Comparison of ENCODE assay signal across 16 cellular contexts in genomic region chr12:56486694-56487093, GRCh38. TPM values are rescaled to one million over a fixed set of nuclear protein-coding genes. Genes with fewer than 3 reads are reported as not detected.
DNase-seq lines count a peak whose midpoint lies in the region; ATAC-seq, FAIRE-seq and TF ChIP-seq lines count a peak whose summit lies in the region.
"Had no signal": no experiment of that assay in that cellular context is flagged by ENCODE, and none has a peak within 500 bp of the region (broad histone marks: within the 10 kb centered on the region; RNA-seq: fewer than 3 reads in every experiment).

No MANE protein-coding gene starts in this region.

- ATAC-seq in natural killer cell (no peak), GM12878 (no peak), GM21381 (IDR thresholded peaks at IDR 0.05; ENCODE audit: unreplicated experiment) (no peak)
- no peak for ATAC-seq in natural killer cell treated with Interleukin-12 subunit alpha and Interleukin-12 subunit beta and Interleukin-15 and Interleukin-18, amount 100 ng/mL, for 72 hours

- TF ChIP-seq POLR2A in GM12878 (IDR thresholded peaks at IDR 0.05; ENCODE audit: low read depth, low read length) = no peak

- H3K27me3 Mint-ChIP-seq in natural killer cell (ENCODE audit: low read depth in 2 of 2) (peaks cover 18 to 24% of the 10 kb centered on the region in 2 donors), type B pancreatic cell (peaks cover 59% of the 10 kb centered on the region)
- H3K27me3 Mint-ChIP-seq in natural killer cell treated with Interleukin-12 subunit alpha and Interleukin-12 subunit beta and Interleukin-15 and Interleukin-18, amount 100 ng/mL, for 72 hours = peaks cover 23 to 32% of the 10 kb centered on the region in 2 donors

- no peak for TF ChIP-seq RAD21 in GM12878 (IDR thresholded peaks at IDR 0.05; ENCODE audit: insufficient read depth, low read depth, low read length)
- no peak for TF ChIP-seq RAD21 in liver (IDR thresholded peaks at IDR 0.05)

- in situ Hi-C loops in GM12878 (cut with MboI) = no loop called here

- H3K9ac ChIP-seq in GM12878 (ENCODE audit: control insufficient read depth, insufficient read depth, low read length) (no peak overlapping the region), liver (ENCODE audit: low read depth in 1 of 2, low read length in 2 of 2) (no peak overlapping the region)

- peaks cover 0 to 2% of the 10 kb centered on the region in 2 experiments; a peak in 2 of 4 replicates for H3K27me3 ChIP-seq in GM12878 (replicated peaks in 1 of 2; ENCODE audit: control insufficient read depth in 2 of 2, insufficient read depth in 2 of 2, low read length in 1 of 2)
- H3K27me3 ChIP-seq in liver (ENCODE audit: control insufficient read depth in 4 of 4, insufficient read depth in 4 of 4, low read length in 3 of 4) = no peaks in the 10 kb centered on the region

- H3K4me3 Mint-ChIP-seq in natural killer cell (peak overlapping the region; percentile 95), type B pancreatic cell (peak overlapping the region; percentile 93)
- H3K4me3 Mint-ChIP-seq in natural killer cell treated with Interleukin-12 subunit alpha and Interleukin-12 subunit beta and Interleukin-15 and Interleukin-18, amount 100 ng/mL, for 72 hours = no peak overlapping the region

- H3K9me3 Mint-ChIP-seq in natural killer cell (no peaks in the 10 kb centered on the region), type B pancreatic cell (peaks cover 5% of the 10 kb centered on the region)
- no peaks in the 10 kb centered on the region for H3K9me3 Mint-ChIP-seq in natural killer cell treated with Interleukin-12 subunit alpha and Interleukin-12 subunit beta and Interleukin-15 and Interleukin-18, amount 100 ng/mL, for 72 hours
- H3K9me3 Mint-ChIP-seq: activated CD4-positive, alpha-beta T cell treated with anti-CD3 and anti-CD28 coated beads, Interleukin-2, amount 10 ng/mL, durations not matched to agents 7 days and 5 days had no signal

- peaks cover 13 to 18% of the 10 kb centered on the region in 2 donors for H3K4me1 Mint-ChIP-seq in natural killer cell
- H3K4me1 Mint-ChIP-seq in natural killer cell treated with Interleukin-12 subunit alpha and Interleukin-12 subunit beta and Interleukin-15 and Interleukin-18, amount 100 ng/mL, for 72 hours (ENCODE audit: low read depth in 2 of 2) = peaks cover 12 to 16% of the 10 kb centered on the region in 2 donors
- H3K4me1 Mint-ChIP-seq in type B pancreatic cell (ENCODE audit: unreplicated experiment) = peaks cover 10% of the 10 kb centered on the region

- no peak overlapping the region for H3K27ac ChIP-seq in GM12878 (ENCODE audit: control insufficient read depth, insufficient read depth)
- H3K27ac ChIP-seq in liver (ENCODE audit: low read depth in 1 of 2, low read length in 2 of 2) = peak overlapping the region; percentile 78 to 81
- H3K27ac ChIP-seq in coronary artery = no peak overlapping the region
- H3K27ac ChIP-seq: hepatocyte, PC-9, SK-N-MC had no signal

- no peak overlapping the region for H3K4me2 ChIP-seq in GM12878 (ENCODE audit: control insufficient read depth, insufficient read depth)

- DNase-seq in natural killer cell = no peak
- no peak for DNase-seq in natural killer cell treated with Interleukin-12 subunit alpha and Interleukin-12 subunit beta and Interleukin-15 and Interleukin-18, amount 100 ng/mL, for 72 hours (ENCODE audit: low spot score)
- DNase-seq in GM12878 (ENCODE audit: low read depth, low spot score) = no peak
- DNase-seq in type B pancreatic cell (ENCODE audit: extremely low spot score, unreplicated experiment) = no peak
- no peak for DNase-seq in NK-92 (lab: John Stamatoyannopoulos, UW; ENCODE audit: unreplicated experiment)
- no peak for DNase-seq in coronary artery (ENCODE audit: low spot score)
- DNase-seq: activated CD4-positive, alpha-beta T cell treated with anti-CD3 and anti-CD28 coated beads, Interleukin-2, amount 10 ng/mL, durations not matched to agents 7 days and 5 days; activated naive CD8-positive, alpha-beta T cell treated with anti-CD3 and anti-CD28 coated beads, Interleukin-2, amount 10 ng/mL, durations not matched to agents 7 days and 5 days; activated T-cell treated with anti-CD3 and anti-CD28 coated beads for 4 hours; IMR-90; PC-9 had no signal

- CTCF ChIA-PET in GM12878 (lab: Yijun Ruan, JAX) = no interaction called here

- TF ChIP-seq EP300 in GM12878 (IDR thresholded peaks at IDR 0.05; ENCODE audit: borderline replicate concordance in 1 of 2, control insufficient read depth in 1 of 2, low read depth in 2 of 2, low read length in 2 of 2) = no peak

- H2AFZ ChIP-seq in GM12878 (ENCODE audit: control insufficient read depth, low read depth, low read length) = no peak overlapping the region

- RAD21 ChIA-PET in GM12878 (lab: Charles Lee; ENCODE audit: unreplicated experiment) = no interaction called here

- SMC1A ChIA-PET in GM12878 (lab: Charles Lee; ENCODE audit: uncharacterized antibody, unreplicated experiment) = no interaction called here

- H4K20me1 ChIP-seq in GM12878 (ENCODE audit: control insufficient read depth, insufficient read depth) = no peaks in the 10 kb centered on the region

- H3K36me3 Mint-ChIP-seq in natural killer cell (no peaks in the 10 kb centered on the region), type B pancreatic cell (peaks cover 4% of the 10 kb centered on the region)
- H3K36me3 Mint-ChIP-seq in natural killer cell treated with Interleukin-12 subunit alpha and Interleukin-12 subunit beta and Interleukin-15 and Interleukin-18, amount 100 ng/mL, for 72 hours = no peaks in the 10 kb centered on the region

- 99% methylated on average over 12 of the region's 12 CpGs for WGBS in GM12878 (ENCODE audit: insufficient coverage, insufficient replicate concordance, low lambda C conversion rate, missing lambda C conversion rate)
- WGBS in liver = 65% methylated on average over 12 of the region's 12 CpGs

- H3K36me3 ChIP-seq in GM12878 (ENCODE audit: control insufficient read depth in 2 of 2, insufficient read depth in 2 of 2, low read length in 1 of 2) = no peaks in the 10 kb centered on the region
- peaks cover 0 to 1% (median 0%) of the 10 kb centered on the region in 4 donors for H3K36me3 ChIP-seq in liver (ENCODE audit: control insufficient read depth in 4 of 4, insufficient read depth in 3 of 4, low read depth in 1 of 4, low read length in 3 of 4)

- H3K9me3 ChIP-seq in GM12878 (replicated peaks; ENCODE audit: control insufficient read depth, insufficient read depth, low read length) (no peaks in the 10 kb centered on the region), liver (ENCODE audit: control insufficient read depth in 4 of 4, low read length in 3 of 4) (no peaks in the 10 kb centered on the region)

- no peak overlapping the region for H3K27ac Mint-ChIP-seq in natural killer cell
- no peak overlapping the region for H3K27ac Mint-ChIP-seq in natural killer cell treated with Interleukin-12 subunit alpha and Interleukin-12 subunit beta and Interleukin-15 and Interleukin-18, amount 100 ng/mL, for 72 hours
- no peak overlapping the region for H3K27ac Mint-ChIP-seq in type B pancreatic cell
- H3K27ac Mint-ChIP-seq: activated CD4-positive, alpha-beta T cell treated with anti-CD3 and anti-CD28 coated beads, Interleukin-2, amount 10 ng/mL, durations not matched to agents 7 days and 5 days; activated naive CD8-positive, alpha-beta T cell treated with anti-CD3 and anti-CD28 coated beads, Interleukin-2, amount 10 ng/mL, durations not matched to agents 7 days and 5 days had no signal

- no peaks in the 10 kb centered on the region for H3K79me2 ChIP-seq in GM12878 (ENCODE audit: control insufficient read depth, insufficient read depth, low read length)
- H3K79me2 ChIP-seq: hepatocyte had no signal

- no peak for FAIRE-seq in GM12878 (lab: Jason Lieb, UNC)

- H3K4me3 ChIP-seq in GM12878 (no peak overlapping the region), liver (ENCODE audit: low read depth in 1 of 3, low read length in 3 of 3) (peak overlapping the region; percentile 54 to 60 (median 55)), coronary artery (no peak overlapping the region)

- no peak for TF ChIP-seq CTCF in natural killer cell (IDR thresholded peaks at IDR 0.05)
- no peak for TF ChIP-seq CTCF in GM12878 (IDR thresholded peaks at IDR 0.05 in 2 of 3, conservative IDR thresholded peaks at IDR 0.05 in 1 of 3; ENCODE audit: control insufficient read depth in 2 of 3, extremely low read depth in 1 of 3, insufficient read depth in 1 of 3, low read depth in 3 of 3, low read length in 3 of 3)
- TF ChIP-seq CTCF in liver (IDR thresholded peaks at IDR 0.05; ENCODE audit: low read depth, low read length, missing input control) = no peak
- TF ChIP-seq CTCF in type B pancreatic cell (conservative IDR thresholded peaks at IDR 0.05) = no peak
- TF ChIP-seq CTCF in coronary artery (IDR thresholded peaks at IDR 0.05) = no peak

- POLR2A ChIA-PET in GM12878 (lab: Charles Lee) = no interaction called here

- intact Hi-C loops in natural killer cell (cut with micrococcal nuclease) = no loop called here
- intact Hi-C loops in GM12878 (cut with micrococcal nuclease; ENCODE audit: unreplicated experiment) = no loop called here

- H3K4me1 ChIP-seq in GM12878 (ENCODE audit: control insufficient read depth, insufficient read depth, low read length) = peaks cover 4% of the 10 kb centered on the region; the same call in 1 of the 2 replicates
- H3K4me1 ChIP-seq in liver (ENCODE audit: control insufficient read depth in 4 of 4, insufficient read depth in 4 of 4, low read length in 3 of 4) = peaks cover 0 to 47% (median 28%) of the 10 kb centered on the region in 4 donors

- no TSS peak for BruUV-seq in GM12878 (replicated peaks; lab: Mats Ljungman, UMichigan)

RNA-seq across cellular contexts. Expression of gene GLS2, which starts 1.3 kb away (rescaled TPM):
- total RNA-seq in natural killer cell (1 to 10 TPM; 1.2 to 1.6 (median 1.6) TPM), GM12878 (2014; rRNA removed) (4.1 and 4.6 TPM in 2 replicates), GM12878 (2014; rRNA removed; fragmentation: Illumina TruSeq; extraction: Trizol) (3.1 TPM in 2 replicates), GM12878 (2021) (3.4 and 3.7 TPM in 2 replicates), liver (10 to 100 TPM; 42.2 to 53.8 TPM), type B pancreatic cell (ENCODE audit: low replicate concordance) (6.7 and 7.0 TPM in 2 replicates)
- total RNA-seq in natural killer cell treated with Interleukin-12 subunit alpha and Interleukin-12 subunit beta and Interleukin-15 and Interleukin-18, amount 100 ng/mL, for 72 hours = under 1 TPM in 1 of 2 donors, not detected in 1; 0.17 TPM
- total RNA-seq in GM12878 (2013; cell fraction: nucleolus; rRNA removed) = 5.2 and 6.4 TPM in 2 replicates
- polyA plus RNA-seq in GM12878 (2011; ENCODE audit: low read depth) = 1.6 TPM
- polyA plus RNA-seq in GM12878 (2011; rRNA removed) (2.1 and 2.4 TPM in 2 replicates), GM12878 (2014; fragmentation: Illumina TruSeq; extraction: Trizol) (2.6 and 3.1 TPM in 2 replicates), GM12878 (2014; fragmentation: Nextera tagmentation; extraction: Ambion mirVana) (1 to 10 TPM in 1 of 2 experiments, under 1 TPM in 1; 0.64 to 1.4 TPM), GM12878 (2014; rRNA removed) (3.8 and 4.9 TPM in 2 replicates), GM12878 (2016; fragmentation: Nextera tagmentation; extraction: Ambion mirVana) (1 to 10 TPM; 5.2 to 6.4 TPM), liver (10 to 100 TPM; 28.0 to 53.7 TPM)
- polyA plus RNA-seq in GM12878 (2011; cell fraction: cytosol; rRNA removed) = 3.1 and 3.8 TPM in 2 replicates
- polyA plus RNA-seq in GM12878 (2011; cell fraction: nucleus; rRNA removed) = 6.5 and 7.2 TPM in 2 replicates
- 2.9 and 3.4 TPM in 2 replicates for polyA plus RNA-seq in GM12878 (2012)
- polyA minus RNA-seq in GM12878 (2011; rRNA and poly(A)+ RNA removed) = 2.0 and 3.3 TPM in 2 replicates
- polyA minus RNA-seq in GM12878 (2011; cell fraction: cytosol; rRNA and poly(A)+ RNA removed) = 0.83 and 2.1 TPM in 2 replicates
- 1.2 and 1.3 TPM in 2 replicates for polyA minus RNA-seq in GM12878 (2011; cell fraction: nucleus; rRNA and poly(A)+ RNA removed)

RNA-seq across cellular contexts. Expression of gene SPRYD4, which starts 18.3 kb away (rescaled TPM):
- total RNA-seq in natural killer cell = 1 to 10 TPM; 5.6 to 6.2 (median 5.6) TPM
- 1 to 10 TPM; 2.8 to 6.9 TPM for total RNA-seq in natural killer cell treated with Interleukin-12 subunit alpha and Interleukin-12 subunit beta and Interleukin-15 and Interleukin-18, amount 100 ng/mL, for 72 hours
- total RNA-seq in GM12878 (2013; cell fraction: nucleolus; rRNA removed) = 21.2 and 23.3 TPM in 2 replicates
- total RNA-seq in GM12878 (2014; rRNA removed) = 4.1 and 4.4 TPM in 2 replicates
- total RNA-seq in GM12878 (2014; rRNA removed; fragmentation: Illumina TruSeq; extraction: Trizol) = 4.2 and 4.7 TPM in 2 replicates
- total RNA-seq in GM12878 (2021) = 4.3 and 5.0 TPM in 2 replicates
- 2.7 TPM for polyA plus RNA-seq in GM12878 (2011; ENCODE audit: low read depth)
- polyA plus RNA-seq in GM12878 (2011; rRNA removed) = 5.4 and 5.9 TPM in 2 replicates
- polyA plus RNA-seq in GM12878 (2011; cell fraction: cytosol; rRNA removed) = 5.2 and 5.4 TPM in 2 replicates
- 6.5 and 6.8 TPM in 2 replicates for polyA plus RNA-seq in GM12878 (2011; cell fraction: nucleus; rRNA removed)
- 2.6 and 3.6 TPM in 2 replicates for polyA plus RNA-seq in GM12878 (2012)
- polyA plus RNA-seq in GM12878 (2014; fragmentation: Illumina TruSeq; extraction: Trizol) = 4.7 and 5.0 TPM in 2 replicates
- 1 to 10 TPM; 4.8 to 6.0 TPM for polyA plus RNA-seq in GM12878 (2014; fragmentation: Nextera tagmentation; extraction: Ambion mirVana)
- 4.7 and 5.5 TPM in 2 replicates for polyA plus RNA-seq in GM12878 (2014; rRNA removed)
- polyA plus RNA-seq in GM12878 (2016; fragmentation: Nextera tagmentation; extraction: Ambion mirVana) = 1 to 10 TPM; 5.3 to 6.0 TPM
- 8.6 and 10.6 TPM in 2 replicates for polyA minus RNA-seq in GM12878 (2011; rRNA and poly(A)+ RNA removed)
- polyA minus RNA-seq in GM12878 (2011; cell fraction: cytosol; rRNA and poly(A)+ RNA removed) = 1.1 and 1.2 TPM in 2 replicates
- 7.0 and 11.4 TPM in 2 replicates for polyA minus RNA-seq in GM12878 (2011; cell fraction: nucleus; rRNA and poly(A)+ RNA removed)
- 1 to 10 TPM; 3.8 to 7.6 TPM for total RNA-seq in liver
- 10 to 100 TPM in 1 of 2 donors, 1 to 10 TPM in 1; 7.7 to 13.0 TPM for polyA plus RNA-seq in liver
- total RNA-seq in type B pancreatic cell (ENCODE audit: low replicate concordance) = 3.7 and 4.8 TPM in 2 replicates

RNA-seq across cellular contexts. Expression of gene MIP, which starts 32.2 kb away (rescaled TPM):
- total RNA-seq in natural killer cell = not detected
- total RNA-seq in natural killer cell treated with Interleukin-12 subunit alpha and Interleukin-12 subunit beta and Interleukin-15 and Interleukin-18, amount 100 ng/mL, for 72 hours = under 1 TPM in 1 of 2 donors, not detected in 1; 0.75 TPM
- total RNA-seq in GM12878 (2013; cell fraction: nucleolus; rRNA removed) = not detected in 2 replicates
- total RNA-seq in GM12878 (2014; rRNA removed) = 0.05 TPM in 1 of 2 replicates, not detected in the other
- not detected in 2 replicates for total RNA-seq in GM12878 (2014; rRNA removed; fragmentation: Illumina TruSeq; extraction: Trizol)
- total RNA-seq in GM12878 (2021) = 0.15 TPM in 1 of 2 replicates, not detected in the other
- polyA plus RNA-seq in GM12878 (2011; ENCODE audit: low read depth) = not detected
- polyA plus RNA-seq in GM12878 (2011; rRNA removed) = 0.04 TPM in 1 of 2 replicates, not detected in the other
- polyA plus RNA-seq in GM12878 (2011; cell fraction: cytosol; rRNA removed) = 0.07 TPM in 1 of 2 replicates, not detected in the other
- polyA plus RNA-seq in GM12878 (2011; cell fraction: nucleus; rRNA removed) = 0.22 TPM in 1 of 2 replicates, not detected in the other
- polyA plus RNA-seq in GM12878 (2012) = 0.04 and 0.09 TPM in 2 replicates
- 0.07 TPM in 1 of 2 replicates, not detected in the other for polyA plus RNA-seq in GM12878 (2014; fragmentation: Illumina TruSeq; extraction: Trizol)
- under 1 TPM; 0.11 TPM for polyA plus RNA-seq in GM12878 (2014; fragmentation: Nextera tagmentation; extraction: Ambion mirVana)
- polyA plus RNA-seq in GM12878 (2014; rRNA removed) = not detected in 2 replicates
- under 1 TPM; 0.15 to 0.18 TPM for polyA plus RNA-seq in GM12878 (2016; fragmentation: Nextera tagmentation; extraction: Ambion mirVana)
- not detected in 2 replicates for polyA minus RNA-seq in GM12878 (2011; rRNA and poly(A)+ RNA removed)
- not detected in 2 replicates for polyA minus RNA-seq in GM12878 (2011; cell fraction: cytosol; rRNA and poly(A)+ RNA removed)
- not detected in 2 replicates for polyA minus RNA-seq in GM12878 (2011; cell fraction: nucleus; rRNA and poly(A)+ RNA removed)
- total RNA-seq in liver = under 1 TPM; 0.09 to 0.50 TPM
- under 1 TPM; 0.28 to 0.60 TPM for polyA plus RNA-seq in liver
- total RNA-seq in type B pancreatic cell (ENCODE audit: low replicate concordance) = not detected in 2 replicates
- total RNA-seq: activated CD4-positive, alpha-beta T cell treated with anti-CD3 and anti-CD28 coated beads, Interleukin-2, amount 10 ng/mL, durations not matched to agents 7 days and 5 days; activated naive CD8-positive, alpha-beta T cell treated with anti-CD3 and anti-CD28 coated beads, Interleukin-2, amount 10 ng/mL, durations not matched to agents 7 days and 5 days; hepatocyte; IMR-90; lower leg skin; PC-9 had no signal
- polyA plus RNA-seq: hepatocyte, IMR-90 had no signal

RNA-seq across cellular contexts. Expression of gene RBMS2, which starts 34.9 kb away (rescaled TPM):
- total RNA-seq in natural killer cell (10 to 100 TPM; 10.8 to 16.5 (median 15.6) TPM), GM12878 (2014; rRNA removed) (1.5 and 1.6 TPM in 2 replicates), GM12878 (2014; rRNA removed; fragmentation: Illumina TruSeq; extraction: Trizol) (2.1 and 2.2 TPM in 2 replicates), GM12878 (2021) (7.1 and 7.2 TPM in 2 replicates), liver (1 to 10 TPM; 2.3 to 3.8 TPM), type B pancreatic cell (ENCODE audit: low replicate concordance) (42.7 and 45.9 TPM in 2 replicates)
- 1 to 10 TPM; 1.5 to 2.9 TPM for total RNA-seq in natural killer cell treated with Interleukin-12 subunit alpha and Interleukin-12 subunit beta and Interleukin-15 and Interleukin-18, amount 100 ng/mL, for 72 hours
- total RNA-seq in GM12878 (2013; cell fraction: nucleolus; rRNA removed) = 3.9 and 4.8 TPM in 2 replicates
- polyA plus RNA-seq in GM12878 (2011; ENCODE audit: low read depth) = 1.3 TPM
- polyA plus RNA-seq in GM12878 (2011; rRNA removed) (0.40 and 0.56 TPM in 2 replicates), GM12878 (2014; fragmentation: Illumina TruSeq; extraction: Trizol) (5.6 and 6.0 TPM in 2 replicates), GM12878 (2014; fragmentation: Nextera tagmentation; extraction: Ambion mirVana) (1 to 10 TPM in 1 of 2 experiments, under 1 TPM in 1; 0.90 to 1.1 TPM), GM12878 (2014; rRNA removed) (3.1 and 3.9 TPM in 2 replicates), GM12878 (2016; fragmentation: Nextera tagmentation; extraction: Ambion mirVana) (1 to 10 TPM; 2.7 to 3.2 TPM), liver (1 to 10 TPM; 1.2 to 1.3 TPM)
- polyA plus RNA-seq in GM12878 (2011; cell fraction: cytosol; rRNA removed) = 0.46 and 0.59 TPM in 2 replicates
- 0.43 and 0.48 TPM in 2 replicates for polyA plus RNA-seq in GM12878 (2011; cell fraction: nucleus; rRNA removed)
- 2.2 and 6.9 TPM in 2 replicates for polyA plus RNA-seq in GM12878 (2012)
- 3.2 and 20.0 TPM in 2 replicates for polyA minus RNA-seq in GM12878 (2011; rRNA and poly(A)+ RNA removed)
- polyA minus RNA-seq in GM12878 (2011; cell fraction: cytosol; rRNA and poly(A)+ RNA removed) = 0.53 and 1.1 TPM in 2 replicates
- 0.19 and 0.36 TPM in 2 replicates for polyA minus RNA-seq in GM12878 (2011; cell fraction: nucleus; rRNA and poly(A)+ RNA removed)

RNA-seq across cellular contexts. Expression of gene TIMELESS, which starts 37.5 kb away (rescaled TPM):
- total RNA-seq in natural killer cell (10 to 100 TPM; 11.1 to 12.3 (median 11.7) TPM), GM12878 (2014; rRNA removed) (34.3 and 36.4 TPM in 2 replicates), GM12878 (2014; rRNA removed; fragmentation: Illumina TruSeq; extraction: Trizol) (20.2 and 21.2 TPM in 2 replicates), GM12878 (2021) (42.0 and 45.9 TPM in 2 replicates), liver (10 to 100 TPM; 12.9 to 17.6 TPM), type B pancreatic cell (ENCODE audit: low replicate concordance) (23.0 and 57.4 TPM in 2 replicates)
- total RNA-seq in natural killer cell treated with Interleukin-12 subunit alpha and Interleukin-12 subunit beta and Interleukin-15 and Interleukin-18, amount 100 ng/mL, for 72 hours = 10 to 100 TPM; 29.8 to 80.6 TPM
- 9.6 and 10.4 TPM in 2 replicates for total RNA-seq in GM12878 (2013; cell fraction: nucleolus; rRNA removed)
- polyA plus RNA-seq in GM12878 (2011; ENCODE audit: low read depth) = 11.6 TPM
- polyA plus RNA-seq in GM12878 (2011; rRNA removed) (4.7 and 5.8 TPM in 2 replicates), GM12878 (2014; fragmentation: Illumina TruSeq; extraction: Trizol) (34.2 and 41.1 TPM in 2 replicates), GM12878 (2014; fragmentation: Nextera tagmentation; extraction: Ambion mirVana) (10 to 100 TPM; 10.4 to 20.5 TPM), GM12878 (2014; rRNA removed) (27.1 and 27.7 TPM in 2 replicates), GM12878 (2016; fragmentation: Nextera tagmentation; extraction: Ambion mirVana) (10 to 100 TPM; 53.5 to 57.8 TPM), liver (1 to 10 TPM; 5.1 to 7.8 TPM)
- polyA plus RNA-seq in GM12878 (2011; cell fraction: cytosol; rRNA removed) = 5.9 and 8.2 TPM in 2 replicates
- polyA plus RNA-seq in GM12878 (2011; cell fraction: nucleus; rRNA removed) = 28.0 and 40.6 TPM in 2 replicates
- polyA plus RNA-seq in GM12878 (2012) = 17.8 and 19.2 TPM in 2 replicates
- polyA minus RNA-seq in GM12878 (2011; rRNA and poly(A)+ RNA removed) = 7.0 and 7.8 TPM in 2 replicates
- polyA minus RNA-seq in GM12878 (2011; cell fraction: cytosol; rRNA and poly(A)+ RNA removed) = 5.4 and 5.7 TPM in 2 replicates
- 5.8 and 8.1 TPM in 2 replicates for polyA minus RNA-seq in GM12878 (2011; cell fraction: nucleus; rRNA and poly(A)+ RNA removed)

Comparison
In these comparisons a context has a peak if more than half of its experiments do, and no peak if none do; other contexts are left out.
1. H3K27ac ChIP-seq: peak in liver (2 of 2); none in GM12878 (single experiment) and coronary artery (0 of 2).
2. H3K4me3 ChIP-seq: peak in liver (3 of 3); none in GM12878 (single experiment) and coronary artery (single experiment).